22 cellular contexts compared by ENCODE assay signal in genomic region chrX:73922856-73923429, GRCh38.
A peak's percentile ranks its signal among the peaks of the same experiment; 100 is the strongest.
DNase-seq lines count a peak whose midpoint lies in the region; ATAC-seq, FAIRE-seq and TF ChIP-seq lines count a peak whose summit lies in the region.
"Had no signal": no experiment of that assay in that cellular context is flagged by ENCODE, and none has a peak within 500 bp of the region (broad histone marks: within the 10 kb centered on the region; RNA-seq: fewer than 3 reads in every experiment).

No MANE protein-coding gene starts in this region.

- CTCF ChIA-PET in mammary epithelial cell (lab: Charles Lee; ENCODE audit: low non-redundant PET) = no interaction called here

- H3K36me3 ChIP-seq in mammary epithelial cell (ENCODE audit: insufficient read depth, low read length) (no peaks in the 10 kb centered on the region), smooth muscle cell (ENCODE audit: low read depth) (no peaks in the 10 kb centered on the region)
- H3K36me3 ChIP-seq: Peyer's patch, thyroid gland had no signal

- peak; percentile 66 for DNase-seq in COLO829 (ENCODE audit: low spot score)
- DNase-seq in LHCN-M2 (ENCODE audit: low read depth) = peak; percentile 52
- peak; percentile 21 for DNase-seq in mammary epithelial cell
- peak; percentile 43 for DNase-seq in iris pigment epithelial cell (ENCODE audit: low read depth)
- DNase-seq in frontal cortex (ENCODE audit: low spot score in 2 of 2) = no peak
- DNase-seq in smooth muscle cell (lab: John Stamatoyannopoulos, UW; ENCODE audit: unreplicated experiment) = no peak
- DNase-seq in left cardiac atrium = no peak
- DNase-seq: activated CD4-positive, alpha-beta T cell treated with anti-CD3 and anti-CD28 coated beads for 1 hour; activated naive CD8-positive, alpha-beta T cell treated with anti-CD3 and anti-CD28 coated beads, Interleukin-2, amount 10 ng/mL, durations not matched to agents 7 days and 5 days; CD4-positive, alpha-beta T cell; left colon; NCI-H1092 treated with DMSO at 0.1 percent for 48 hours; NCI-H2081; NCI-H446; Peyer's patch; posterior cingulate gyrus; stimulated activated naive B cell treated with anti-CD40 and anti-IgM and Interleukin-4, amounts not matched to agents 10 μg/mL and 1 μg/mL and 100 μg/mL, for 72 hours; thyroid gland had no signal

- dilution Hi-C loops in mammary epithelial cell (cut with HindIII; ENCODE audit: low sequenced_read_pairs) = no loop called here

- H3K27ac ChIP-seq in mammary epithelial cell (ENCODE audit: insufficient read depth, low read depth, low read length) (no peak overlapping the region), smooth muscle cell (ENCODE audit: low read depth) (no peak overlapping the region)
- H3K27ac ChIP-seq: KMS-11, Peyer's patch, thyroid gland had no signal

- H3K9me3 ChIP-seq in mammary epithelial cell (replicated peaks; ENCODE audit: insufficient read depth, low read length) = no peaks in the 10 kb centered on the region
- H3K9me3 ChIP-seq in smooth muscle cell (replicated peaks; ENCODE audit: low read depth) = no peaks in the 10 kb centered on the region
- H3K9me3 ChIP-seq: Peyer's patch, thyroid gland had no signal

- H4K20me1 ChIP-seq in mammary epithelial cell (ENCODE audit: insufficient read depth, low read length) (no peaks in the 10 kb centered on the region), smooth muscle cell (ENCODE audit: low read depth) (no peaks in the 10 kb centered on the region)

- WGBS in mammary epithelial cell (ENCODE audit: low coverage, missing lambda C conversion rate) = 63% methylated on average over 1 of the region's 1 CpG
- WGBS in smooth muscle cell (ENCODE audit: low lambda C conversion rate) = 90% methylated on average over 1 of the region's 1 CpG

- H3K4me1 ChIP-seq in mammary epithelial cell (ENCODE audit: insufficient read depth, low read length) = peaks cover 7% of the 10 kb centered on the region
- H3K4me1 ChIP-seq in smooth muscle cell (ENCODE audit: low read depth) = peaks cover 12% of the 10 kb centered on the region
- H3K4me1 ChIP-seq: Peyer's patch, thyroid gland had no signal

- no peaks in the 10 kb centered on the region for H3K27me3 ChIP-seq in mammary epithelial cell (ENCODE audit: insufficient read depth, low read length)
- no peaks in the 10 kb centered on the region for H3K27me3 ChIP-seq in smooth muscle cell (ENCODE audit: low read depth)
- H3K27me3 ChIP-seq: Peyer's patch, thyroid gland had no signal

- H3F3A ChIP-seq in smooth muscle cell (ENCODE audit: low read depth) = no peaks in the 10 kb centered on the region

- H2AFZ ChIP-seq in mammary epithelial cell (ENCODE audit: low read depth, low read length) = no peak overlapping the region
- H2AFZ ChIP-seq in smooth muscle cell (ENCODE audit: low read depth) = no peak overlapping the region

- FAIRE-seq in frontal cortex (lab: Jason Lieb, UNC) = no peak

- BruUV-seq in mammary epithelial cell (replicated peaks; lab: Mats Ljungman, UMichigan) = no TSS peak

- in situ Hi-C loops in mammary epithelial cell (cut with MboI; ENCODE audit: low sequenced_read_pairs in 2 of 2) = no loop called here

- H3K9ac ChIP-seq in mammary epithelial cell (ENCODE audit: insufficient read depth, low read length) (no peak overlapping the region), smooth muscle cell (ENCODE audit: low read depth) (no peak overlapping the region)
- H3K9ac ChIP-seq: KMS-11 had no signal

- H3K4me2 ChIP-seq in mammary epithelial cell (ENCODE audit: insufficient read depth, low read depth, low read length) = no peak overlapping the region
- no peak overlapping the region for H3K4me2 ChIP-seq in smooth muscle cell
- H3K4me2 ChIP-seq: KMS-11 had no signal

- H3K4me3 ChIP-seq in mammary epithelial cell (replicated peaks in 1 of 3; ENCODE audit: insufficient read depth in 1 of 3, low read depth in 2 of 3, low read length in 3 of 3) = no peak overlapping the region
- H3K4me3 ChIP-seq in smooth muscle cell = no peak overlapping the region
- H3K4me3 ChIP-seq: Peyer's patch, thyroid gland had no signal

- intact Hi-C loops in mammary epithelial cell (cut with micrococcal nuclease) = no loop called here
- intact Hi-C loops in left cardiac atrium (cut with DNase I) = no loop called here

- no peak for ATAC-seq in GM21526 (IDR thresholded peaks at IDR 0.05; ENCODE audit: low FRiP score, unreplicated experiment)
- no peak for ATAC-seq in left cardiac atrium
- ATAC-seq: left colon; natural killer cell treated with Interleukin-12 subunit alpha and Interleukin-12 subunit beta and Interleukin-15 and Interleukin-18, amount 100 ng/mL, for 72 hours; sciatic nerve; stimulated activated naive B cell treated with anti-CD40 and anti-IgM and Interleukin-4, amounts not matched to agents 10 μg/mL and 1 μg/mL and 100 μg/mL, for 72 hours had no signal

- TF ChIP-seq CTCF in mammary epithelial cell (conservative IDR thresholded peaks at IDR 0.05 in 1 of 2, IDR thresholded peaks at IDR 0.05 in 1 of 2; ENCODE audit: extremely low read depth in 1 of 2, insufficient read depth in 1 of 2, low read depth in 1 of 2, low read length in 2 of 2) (no peak), smooth muscle cell (IDR thresholded peaks at IDR 0.05; ENCODE audit: borderline replicate concordance, insufficient read depth, poor library complexity, severe bottlenecking) (no peak)

- no peaks in the 10 kb centered on the region for H3K79me2 ChIP-seq in mammary epithelial cell (ENCODE audit: insufficient read depth, low read length)
- H3K79me2 ChIP-seq in smooth muscle cell (ENCODE audit: low read depth) = no peaks in the 10 kb centered on the region

Comparison
In these comparisons a context has a peak if more than half of its experiments do, and no peak if none do; other contexts are left out.
1. DNase-seq: peak in COLO829 (single experiment), LHCN-M2 (single experiment), mammary epithelial cell (single experiment) and iris pigment epithelial cell (single experiment); none in frontal cortex (0 of 2), smooth muscle cell (single experiment) and left cardiac atrium (single experiment).